In the genomic region with DNA sequence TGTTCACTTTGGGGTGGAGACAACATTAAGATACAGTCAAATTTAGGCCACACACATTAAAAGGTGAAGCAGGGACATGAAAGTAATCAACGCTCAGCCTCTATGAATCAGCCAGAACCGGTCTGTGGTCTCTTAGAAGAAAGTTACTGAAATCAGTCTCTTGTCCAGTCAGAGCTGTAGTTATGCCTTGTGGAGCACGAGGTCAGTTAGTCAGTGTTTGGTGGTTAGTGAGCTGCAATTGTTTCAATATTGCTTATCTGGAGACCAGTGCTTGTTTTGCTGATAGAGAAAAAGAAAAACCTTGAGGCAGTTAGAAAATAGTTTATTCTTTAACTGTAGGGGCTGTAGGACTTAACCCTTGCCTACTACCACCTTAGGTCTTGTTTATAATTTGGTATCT, we compare ENCODE assay signal across 8 cellular contexts.
A peak's percentile ranks its signal among the peaks of the same experiment; 100 is the strongest.
DNase-seq lines count a peak whose midpoint lies in the region; ATAC-seq and TF ChIP-seq lines count a peak whose summit lies in the region.

No MANE protein-coding gene starts in this region.

- H3K4me3 ChIP-seq in colonic mucosa = no peak overlapping the region

- H3K9ac ChIP-seq in colonic mucosa (ENCODE audit: low read depth in 2 of 2, low read length in 2 of 2) = no peak overlapping the region

- ATAC-seq in GM18873 (IDR thresholded peaks at IDR 0.05; ENCODE audit: low FRiP score, unreplicated experiment) (peak; percentile 99), HG02678 (IDR thresholded peaks at IDR 0.05; ENCODE audit: unreplicated experiment) (peak; percentile 91)

- DNase-seq in RPMI7951 (ENCODE audit: low read depth) (peak; percentile 55), non-pigmented ciliary epithelial cell (ENCODE audit: low read depth) (peak; percentile 82), colonic mucosa (no peak), hypothalamus (lab: John Stamatoyannopoulos, UW) (no peak), NCI-H128 (lab: John Stamatoyannopoulos, UW; ENCODE audit: unreplicated experiment) (no peak)
- DNase-seq in NK-92 treated with Interleukin-12 subunit alpha and Interleukin-12 subunit beta, amount 100 ng/mL, for 24 hours (lab: John Stamatoyannopoulos, UW) = no peak

- TF ChIP-seq CTCF in colonic mucosa (IDR thresholded peaks at IDR 0.05) = no peak

- H3K4me1 ChIP-seq in colonic mucosa = no peaks in the 10 kb centered on the region

- H3K27me3 ChIP-seq in colonic mucosa = no peaks in the 10 kb centered on the region

- H3K9me3 ChIP-seq in colonic mucosa = no peaks in the 10 kb centered on the region

- no peaks in the 10 kb centered on the region for H3K36me3 ChIP-seq in colonic mucosa

- H3K27ac ChIP-seq in colonic mucosa = no peak overlapping the region

- intact Hi-C loops in colonic mucosa (cut with DNase I) = no loop called here

Comparison
In these comparisons a context has a peak if more than half of its experiments do, and no peak if none do; other contexts are left out.
1. DNase-seq: peak in RPMI7951 (single experiment) and non-pigmented ciliary epithelial cell (single experiment); none in colonic mucosa (single experiment), hypothalamus (0 of 51), NCI-H128 (single experiment) and NK-92 treated with Interleukin-12 subunit alpha and Interleukin-12 subunit beta, amount 100 ng/mL, for 24 hours (single experiment).